In genomic region chr7:116354546-116355422, GRCh38 we compare ENCODE assay signal across 9 cellular contexts.
DNase-seq lines count a peak whose midpoint lies in the region; ATAC-seq and TF ChIP-seq lines count a peak whose summit lies in the region.
"Had no signal": no experiment of that assay in that cellular context is flagged by ENCODE, and none has a peak within 500 bp of the region (broad histone marks: within the 10 kb centered on the region; RNA-seq: fewer than 3 reads in every experiment).

No MANE protein-coding gene starts in this region.

- DNase-seq in HT1080 (ENCODE audit: low read depth) = peak; percentile 98
- DNase-seq in astrocyte of the cerebellum (ENCODE audit: low read depth) = peak; percentile 99
- peak; percentile 51 for DNase-seq in iPS-NIHi7 (ENCODE audit: extremely low spot score)
- DNase-seq in activated CD4-positive, alpha-beta T cell treated with anti-CD3 and anti-CD28 coated beads, Interleukin-2, amount 10 ng/mL, durations not matched to agents 7 days and 5 days = no peak
- no peak for DNase-seq in BE2C
- DNase-seq in SHP77 treated with DMSO at 0.1 percent for 48 hours (lab: John Stamatoyannopoulos, UW) = no peak

- H3K9me3 ChIP-seq in subcutaneous abdominal adipose tissue (ENCODE audit: control insufficient read depth in 5 of 5, low read length in 5 of 5) (no peaks in the 10 kb centered on the region), BE2C (no peaks in the 10 kb centered on the region)

- TF ChIP-seq CTCF in astrocyte of the cerebellum (IDR thresholded peaks at IDR 0.05; ENCODE audit: low read depth, low read length, missing control alignments) (no peak), BE2C (IDR thresholded peaks at IDR 0.05; ENCODE audit: low read depth, low read length) (no peak)

- H3K36me3 ChIP-seq in subcutaneous abdominal adipose tissue (ENCODE audit: control insufficient read depth in 5 of 5, insufficient read depth in 5 of 5, low read length in 5 of 5) (no peaks in the 10 kb centered on the region), BE2C (no peaks in the 10 kb centered on the region)

- H3K27ac ChIP-seq in subcutaneous abdominal adipose tissue (ENCODE audit: low read depth, low read length) = peak overlapping the region; percentile 98

- CTCF ChIA-PET in activated CD4-positive, alpha-beta T cell treated with anti-CD3 and anti-CD28 coated beads, Interleukin-2, amount 10 ng/mL, durations not matched to agents 7 days and 5 days (lab: Charles Lee) = interaction anchor here (1.4 kb wide), 1 partner anchor 9 kb away, joined by 3 read pairs; no protein-coding TSS in a partner anchor

- H3K4me1 Mint-ChIP-seq in activated CD4-positive, alpha-beta T cell treated with anti-CD3 and anti-CD28 coated beads, Interleukin-2, amount 10 ng/mL, durations not matched to agents 7 days and 5 days = no peaks in the 10 kb centered on the region
- H3K4me1 Mint-ChIP-seq: IgD-negative memory B cell had no signal

- in situ Hi-C loops in astrocyte of the cerebellum (cut with HindIII; ENCODE audit: low sequenced_read_pairs) = no loop called here

- H3K4me3 Mint-ChIP-seq in activated CD4-positive, alpha-beta T cell treated with anti-CD3 and anti-CD28 coated beads, Interleukin-2, amount 10 ng/mL, durations not matched to agents 7 days and 5 days = no peak overlapping the region
- H3K4me3 Mint-ChIP-seq: IgD-negative memory B cell had no signal

- H3K9me3 Mint-ChIP-seq in activated CD4-positive, alpha-beta T cell treated with anti-CD3 and anti-CD28 coated beads, Interleukin-2, amount 10 ng/mL, durations not matched to agents 7 days and 5 days = no peaks in the 10 kb centered on the region
- H3K9me3 Mint-ChIP-seq: IgD-negative memory B cell had no signal

- H3K4me3 ChIP-seq in astrocyte of the cerebellum (ENCODE audit: low read depth, low read length) (peak overlapping the region; percentile 17), subcutaneous abdominal adipose tissue (ENCODE audit: low read depth in 1 of 5, low read length in 5 of 5) (peak overlapping the region in 4 of 5 donors; percentile 31 to 45 (median 40)), BE2C (ENCODE audit: low read depth, low read length) (no peak overlapping the region)

- H3K27me3 ChIP-seq in subcutaneous abdominal adipose tissue (ENCODE audit: control insufficient read depth in 5 of 5, insufficient read depth in 4 of 5, low read length in 5 of 5) (no peaks in the 10 kb centered on the region), BE2C (no peaks in the 10 kb centered on the region)

- no peak overlapping the region for H3K27ac Mint-ChIP-seq in activated CD4-positive, alpha-beta T cell treated with anti-CD3 and anti-CD28 coated beads, Interleukin-2, amount 10 ng/mL, durations not matched to agents 7 days and 5 days
- H3K27ac Mint-ChIP-seq: IgD-negative memory B cell had no signal

- H3K4me1 ChIP-seq in subcutaneous abdominal adipose tissue (ENCODE audit: control insufficient read depth in 5 of 5, insufficient read depth in 5 of 5, low read length in 5 of 5) (peaks cover 15 to 54% (median 48%) of the 10 kb centered on the region in 5 donors), BE2C (no peaks in the 10 kb centered on the region)

- H3K36me3 Mint-ChIP-seq in activated CD4-positive, alpha-beta T cell treated with anti-CD3 and anti-CD28 coated beads, Interleukin-2, amount 10 ng/mL, durations not matched to agents 7 days and 5 days (ENCODE audit: low read depth) = no peaks in the 10 kb centered on the region
- H3K36me3 Mint-ChIP-seq: IgD-negative memory B cell had no signal

- H3K27me3 Mint-ChIP-seq in activated CD4-positive, alpha-beta T cell treated with anti-CD3 and anti-CD28 coated beads, Interleukin-2, amount 10 ng/mL, durations not matched to agents 7 days and 5 days = peaks cover 5% of the 10 kb centered on the region

- POLR2A ChIA-PET in activated CD4-positive, alpha-beta T cell treated with anti-CD3 and anti-CD28 coated beads, Interleukin-2, amount 10 ng/mL, durations not matched to agents 7 days and 5 days (lab: Charles Lee) = no interaction called here

- ATAC-seq in HG03095 (IDR thresholded peaks at IDR 0.05; ENCODE audit: unreplicated experiment) = no peak

- peak overlapping the region in 4 of 5 donors; percentile 10 to 91 (median 64) for H3K9ac ChIP-seq in subcutaneous abdominal adipose tissue (ENCODE audit: low read length in 5 of 5)

Comparison
In these comparisons a context has a peak if more than half of its experiments do, and no peak if none do; other contexts are left out.
1. DNase-seq: peak in HT1080 (single experiment), astrocyte of the cerebellum (single experiment) and iPS-NIHi7 (single experiment); none in activated CD4-positive, alpha-beta T cell treated with anti-CD3 and anti-CD28 coated beads, Interleukin-2, amount 10 ng/mL, durations not matched to agents 7 days and 5 days (single experiment), BE2C (single experiment) and SHP77 treated with DMSO at 0.1 percent for 48 hours (single experiment).